In the genomic region with DNA sequence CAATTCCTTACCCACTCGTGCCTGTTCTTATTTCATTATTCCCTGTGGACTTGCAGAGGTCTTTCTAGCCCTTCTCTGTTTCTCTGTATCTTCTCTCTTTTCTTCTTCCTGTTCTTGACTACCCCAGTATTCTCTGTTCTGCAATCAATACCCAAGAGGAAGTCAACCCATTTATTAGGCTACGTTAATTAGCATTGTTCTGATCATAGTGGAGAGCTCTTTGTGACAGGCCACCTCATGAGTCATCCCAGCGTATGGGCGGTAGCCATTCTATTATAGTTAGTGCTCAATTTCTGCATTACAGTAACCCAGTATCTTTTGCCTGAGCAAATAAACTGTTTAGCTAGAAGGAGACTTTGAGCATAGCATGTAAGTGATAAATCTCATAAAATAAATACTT, we compare ENCODE assay signal across 1 cellular context.
TF ChIP-seq lines count a peak whose summit lies in the region.

No MANE protein-coding gene starts in this region.

TF ChIP-seq in K562, 482 proteins besides CTCF, POLR2A, EP300 and RAD21 (continued from another document):
- TF ChIP-seq, protein P1, sequence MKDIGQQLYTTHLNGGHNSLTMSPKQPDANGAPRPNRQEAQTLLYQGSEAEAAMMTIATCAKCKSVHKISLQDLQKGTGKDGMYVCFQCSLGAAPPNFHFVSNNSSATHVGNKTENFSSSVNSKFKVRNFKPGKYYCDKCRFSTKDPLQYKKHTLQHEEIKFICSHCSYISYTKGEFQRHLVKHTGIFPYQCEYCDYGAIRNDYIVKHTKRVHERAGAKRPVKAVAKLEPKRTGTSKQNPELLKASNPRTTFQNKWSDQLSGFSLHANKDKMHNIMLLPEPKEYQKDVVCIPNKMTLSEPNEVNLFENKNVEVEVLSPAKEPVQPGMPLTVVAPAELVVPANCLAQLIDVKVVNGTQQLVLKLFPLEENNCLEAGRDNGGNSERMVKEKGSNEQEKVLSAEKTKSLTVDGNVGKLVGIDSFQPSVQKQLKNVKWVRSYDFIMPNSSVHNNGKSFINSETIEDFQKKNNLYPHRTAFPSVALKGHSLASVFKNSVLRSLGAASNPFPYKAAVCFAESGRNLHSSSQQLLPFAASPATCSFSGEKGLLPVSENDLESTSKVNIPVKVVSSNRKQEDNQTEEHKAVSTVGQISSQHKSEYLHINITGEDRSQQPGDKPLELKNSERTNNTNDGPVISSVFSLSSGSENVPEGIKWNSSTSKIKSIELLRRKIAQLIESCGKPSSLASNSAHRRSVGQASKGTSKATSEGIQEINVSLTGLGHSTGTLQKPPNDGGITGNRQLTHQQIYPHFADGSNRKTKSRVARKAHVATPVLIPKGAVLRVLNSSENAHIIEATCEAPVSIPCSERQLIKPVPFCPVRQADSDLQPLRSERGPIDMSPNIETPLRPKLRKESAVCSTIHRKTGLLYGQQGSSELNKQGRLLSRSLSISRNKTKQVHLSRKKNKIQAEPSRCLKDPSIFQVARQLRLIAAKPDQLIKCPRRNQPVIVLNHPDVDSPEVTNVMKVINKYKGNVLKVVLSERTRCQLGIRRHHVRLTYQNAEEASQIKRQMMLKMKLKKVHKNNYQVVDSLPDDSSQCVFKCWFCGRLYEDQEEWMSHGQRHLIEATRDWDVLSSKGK (CRISPR knock-in tag; IDR thresholded peaks at IDR 0.05), result no peak
- TF ChIP-seq, protein P2, sequence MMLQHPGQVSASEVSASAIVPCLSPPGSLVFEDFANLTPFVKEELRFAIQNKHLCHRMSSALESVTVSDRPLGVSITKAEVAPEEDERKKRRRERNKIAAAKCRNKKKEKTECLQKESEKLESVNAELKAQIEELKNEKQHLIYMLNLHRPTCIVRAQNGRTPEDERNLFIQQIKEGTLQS (IDR thresholded peaks at IDR 0.05), result peak; percentile 55
- TF ChIP-seq, protein P2 (CRISPR knock-in tag; conservative IDR thresholded peaks at IDR 0.05), result no peak
- TF ChIP-seq BRD4 (IDR thresholded peaks at IDR 0.05), result no peak
- no peak for TF ChIP-seq HDAC6 (IDR thresholded peaks at IDR 0.05; ENCODE audit: low read depth, low read length)
